ENCODE assay signal across 1 cellular context in the genomic region with DNA sequence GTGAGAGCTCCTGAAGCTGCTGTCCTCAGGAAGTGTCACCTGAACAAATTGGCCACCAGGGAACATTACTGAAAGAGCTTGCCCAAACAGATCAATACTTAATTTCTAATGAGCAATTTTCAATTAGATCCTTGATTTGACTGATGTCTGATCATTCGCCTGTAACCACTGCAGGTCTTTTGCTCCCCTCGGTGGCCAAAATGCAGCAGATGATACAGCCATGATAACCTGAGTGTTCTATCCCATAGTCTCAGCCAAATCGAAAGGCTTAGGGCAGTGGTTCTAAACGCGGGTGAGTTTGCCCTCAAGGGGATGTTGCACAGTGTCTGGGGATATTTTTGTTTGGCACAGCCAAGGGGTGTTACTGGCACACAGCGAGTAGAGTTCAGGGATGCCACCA.
TF ChIP-seq lines count a peak whose summit lies in the region.

No MANE protein-coding gene starts in this region.

TF ChIP-seq in HCT116, 20 proteins besides CTCF, POLR2A, EP300 and RAD21:
- no peak for TF ChIP-seq EZH2phosphoT487 (IDR thresholded peaks at IDR 0.05; ENCODE audit: borderline replicate concordance)
- TF ChIP-seq, protein P1, sequence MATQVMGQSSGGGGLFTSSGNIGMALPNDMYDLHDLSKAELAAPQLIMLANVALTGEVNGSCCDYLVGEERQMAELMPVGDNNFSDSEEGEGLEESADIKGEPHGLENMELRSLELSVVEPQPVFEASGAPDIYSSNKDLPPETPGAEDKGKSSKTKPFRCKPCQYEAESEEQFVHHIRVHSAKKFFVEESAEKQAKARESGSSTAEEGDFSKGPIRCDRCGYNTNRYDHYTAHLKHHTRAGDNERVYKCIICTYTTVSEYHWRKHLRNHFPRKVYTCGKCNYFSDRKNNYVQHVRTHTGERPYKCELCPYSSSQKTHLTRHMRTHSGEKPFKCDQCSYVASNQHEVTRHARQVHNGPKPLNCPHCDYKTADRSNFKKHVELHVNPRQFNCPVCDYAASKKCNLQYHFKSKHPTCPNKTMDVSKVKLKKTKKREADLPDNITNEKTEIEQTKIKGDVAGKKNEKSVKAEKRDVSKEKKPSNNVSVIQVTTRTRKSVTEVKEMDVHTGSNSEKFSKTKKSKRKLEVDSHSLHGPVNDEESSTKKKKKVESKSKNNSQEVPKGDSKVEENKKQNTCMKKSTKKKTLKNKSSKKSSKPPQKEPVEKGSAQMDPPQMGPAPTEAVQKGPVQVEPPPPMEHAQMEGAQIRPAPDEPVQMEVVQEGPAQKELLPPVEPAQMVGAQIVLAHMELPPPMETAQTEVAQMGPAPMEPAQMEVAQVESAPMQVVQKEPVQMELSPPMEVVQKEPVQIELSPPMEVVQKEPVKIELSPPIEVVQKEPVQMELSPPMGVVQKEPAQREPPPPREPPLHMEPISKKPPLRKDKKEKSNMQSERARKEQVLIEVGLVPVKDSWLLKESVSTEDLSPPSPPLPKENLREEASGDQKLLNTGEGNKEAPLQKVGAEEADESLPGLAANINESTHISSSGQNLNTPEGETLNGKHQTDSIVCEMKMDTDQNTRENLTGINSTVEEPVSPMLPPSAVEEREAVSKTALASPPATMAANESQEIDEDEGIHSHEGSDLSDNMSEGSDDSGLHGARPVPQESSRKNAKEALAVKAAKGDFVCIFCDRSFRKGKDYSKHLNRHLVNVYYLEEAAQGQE (IDR thresholded peaks at IDR 0.05; ENCODE audit: low read depth): no peak
- TF ChIP-seq, protein P2, sequence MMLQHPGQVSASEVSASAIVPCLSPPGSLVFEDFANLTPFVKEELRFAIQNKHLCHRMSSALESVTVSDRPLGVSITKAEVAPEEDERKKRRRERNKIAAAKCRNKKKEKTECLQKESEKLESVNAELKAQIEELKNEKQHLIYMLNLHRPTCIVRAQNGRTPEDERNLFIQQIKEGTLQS (IDR thresholded peaks at IDR 0.05): no peak
- TF ChIP-seq, protein P3, sequence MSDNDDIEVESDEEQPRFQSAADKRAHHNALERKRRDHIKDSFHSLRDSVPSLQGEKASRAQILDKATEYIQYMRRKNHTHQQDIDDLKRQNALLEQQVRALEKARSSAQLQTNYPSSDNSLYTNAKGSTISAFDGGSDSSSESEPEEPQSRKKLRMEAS (IDR thresholded peaks at IDR 0.05): no peak
- no peak for TF ChIP-seq ELF1 (IDR thresholded peaks at IDR 0.05; ENCODE audit: borderline replicate concordance, low read depth)
- no peak for TF ChIP-seq ZNF274 (IDR thresholded peaks at IDR 0.05; ENCODE audit: low read depth, low read length)
- no peak for TF ChIP-seq POLR2AphosphoS5 (IDR thresholded peaks at IDR 0.05; ENCODE audit: low read depth, low read length)
- no peak for TF ChIP-seq TCF7L2 (IDR thresholded peaks at IDR 0.05; ENCODE audit: borderline replicate concordance, extremely low read depth, insufficient read depth, insufficient read length)
- no peak for TF ChIP-seq CEBPB (IDR thresholded peaks at IDR 0.05; ENCODE audit: low read depth)
- TF ChIP-seq CBX3 (IDR thresholded peaks at IDR 0.05; ENCODE audit: low read depth): no peak
- TF ChIP-seq SIN3A (IDR thresholded peaks at IDR 0.05; ENCODE audit: low read depth): no peak
- TF ChIP-seq, protein P4, sequence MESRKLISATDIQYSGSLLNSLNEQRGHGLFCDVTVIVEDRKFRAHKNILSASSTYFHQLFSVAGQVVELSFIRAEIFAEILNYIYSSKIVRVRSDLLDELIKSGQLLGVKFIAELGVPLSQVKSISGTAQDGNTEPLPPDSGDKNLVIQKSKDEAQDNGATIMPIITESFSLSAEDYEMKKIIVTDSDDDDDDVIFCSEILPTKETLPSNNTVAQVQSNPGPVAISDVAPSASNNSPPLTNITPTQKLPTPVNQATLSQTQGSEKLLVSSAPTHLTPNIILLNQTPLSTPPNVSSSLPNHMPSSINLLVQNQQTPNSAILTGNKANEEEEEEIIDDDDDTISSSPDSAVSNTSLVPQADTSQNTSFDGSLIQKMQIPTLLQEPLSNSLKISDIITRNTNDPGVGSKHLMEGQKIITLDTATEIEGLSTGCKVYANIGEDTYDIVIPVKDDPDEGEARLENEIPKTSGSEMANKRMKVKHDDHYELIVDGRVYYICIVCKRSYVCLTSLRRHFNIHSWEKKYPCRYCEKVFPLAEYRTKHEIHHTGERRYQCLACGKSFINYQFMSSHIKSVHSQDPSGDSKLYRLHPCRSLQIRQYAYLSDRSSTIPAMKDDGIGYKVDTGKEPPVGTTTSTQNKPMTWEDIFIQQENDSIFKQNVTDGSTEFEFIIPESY (IDR thresholded peaks at IDR 0.05; ENCODE audit: extremely low read depth, insufficient replicate concordance, low read length): no peak
- TF ChIP-seq SP1 (IDR thresholded peaks at IDR 0.05; ENCODE audit: low read depth): no peak
- TF ChIP-seq YY1 (IDR thresholded peaks at IDR 0.05; ENCODE audit: extremely low read depth, insufficient replicate concordance, low read depth, low read length): no peak
